Comparison of ENCODE assay signal across 6 cellular contexts in genomic region chr13:62040078-62040477, GRCh38.
"Had no signal": no experiment of that assay in that cellular context is flagged by ENCODE, and none has a peak within 500 bp of the region (broad histone marks: within the 10 kb centered on the region; RNA-seq: fewer than 3 reads in every experiment).

No MANE protein-coding gene starts in this region.

- H3K36me3 ChIP-seq: HAP-1 had no signal

- H3K9me3 ChIP-seq: HAP-1 had no signal

- H3K27ac ChIP-seq: HL-60 had no signal

- H3K4me2 ChIP-seq: GM23338 had no signal

- H3K4me1 ChIP-seq: HAP-1 had no signal

- H2AFZ ChIP-seq: GM23338 had no signal

- DNase-seq: H7, KG1 had no signal

- ATAC-seq: GM23338, HCT116 had no signal

- H3K4me3 ChIP-seq: GM23338, HAP-1 had no signal
